Comparison of ENCODE assay signal across 10 cellular contexts in genomic region chr9:130072515-130073235, GRCh38. TPM values are rescaled to one million over a fixed set of nuclear protein-coding genes. Genes with fewer than 3 reads are reported as not detected.
DNase-seq lines count a peak whose midpoint lies in the region; ATAC-seq lines count a peak whose summit lies in the region.
"Had no signal": no experiment of that assay in that cellular context is flagged by ENCODE, and none has a peak within 500 bp of the region (broad histone marks: within the 10 kb centered on the region; RNA-seq: fewer than 3 reads in every experiment).

No MANE protein-coding gene starts in this region.

- peak overlapping the region; percentile 33 for H3K27ac Mint-ChIP-seq in stimulated activated naive B cell treated with anti-CD40 and anti-IgM and Interleukin-4, amounts not matched to agents 10 μg/mL and 1 μg/mL and 100 μg/mL, for 72 hours
- H3K27ac Mint-ChIP-seq in immature natural killer cell, result peak overlapping the region in 3 of 6 donors; percentile 15 to 70 (median 67)

- peaks cover 23% of the 10 kb centered on the region for H3K4me1 Mint-ChIP-seq in activated T-cell treated with anti-CD3 and anti-CD28 coated beads, Interleukin-2, amount 50 U/mL, for 4 hours (ENCODE audit: low read depth)
- peaks cover 17 to 36% of the 10 kb centered on the region in 2 donors for H3K4me1 Mint-ChIP-seq in stimulated activated naive B cell treated with anti-CD40 and anti-IgM and Interleukin-4, amounts not matched to agents 10 μg/mL and 1 μg/mL and 100 μg/mL, for 72 hours
- peaks cover 12 to 38% of the 10 kb centered on the region in 2 donors for H3K4me1 Mint-ChIP-seq in immature natural killer cell

- H3K9me3 Mint-ChIP-seq in activated T-cell treated with anti-CD3 and anti-CD28 coated beads, Interleukin-2, amount 50 U/mL, for 4 hours, result no peaks in the 10 kb centered on the region
- H3K9me3 Mint-ChIP-seq in stimulated activated naive B cell treated with anti-CD40 and anti-IgM and Interleukin-4, amounts not matched to agents 10 μg/mL and 1 μg/mL and 100 μg/mL, for 72 hours, result no peaks in the 10 kb centered on the region
- no peaks in the 10 kb centered on the region for H3K9me3 Mint-ChIP-seq in immature natural killer cell

- H3K27me3 Mint-ChIP-seq in activated T-cell treated with anti-CD3 and anti-CD28 coated beads, Interleukin-2, amount 50 U/mL, for 4 hours (ENCODE audit: low read depth), result no peaks in the 10 kb centered on the region
- no peaks in the 10 kb centered on the region for H3K27me3 Mint-ChIP-seq in stimulated activated naive B cell treated with anti-CD40 and anti-IgM and Interleukin-4, amounts not matched to agents 10 μg/mL and 1 μg/mL and 100 μg/mL, for 72 hours
- H3K27me3 Mint-ChIP-seq in immature natural killer cell (ENCODE audit: low read depth in 3 of 3), result no peaks in the 10 kb centered on the region

- peak; percentile 46 to 66 for ATAC-seq in activated T-cell treated with anti-CD3 and anti-CD28 coated beads, Interleukin-2, amount 50 U/mL, for 4 hours
- ATAC-seq in stimulated activated naive B cell treated with anti-CD40 and anti-IgM and Interleukin-4, amounts not matched to agents 10 μg/mL and 1 μg/mL and 100 μg/mL, for 72 hours (replicated peaks), result peak in 1 of 2 donors; percentile 78
- ATAC-seq in HG03354 (IDR thresholded peaks at IDR 0.05; ENCODE audit: poor library complexity, severe bottlenecking, unreplicated experiment), result no peak
- ATAC-seq in GM21381 (IDR thresholded peaks at IDR 0.05; ENCODE audit: unreplicated experiment), result no peak

- H3K4me3 Mint-ChIP-seq in activated T-cell treated with anti-CD3 and anti-CD28 coated beads, Interleukin-2, amount 50 U/mL, for 4 hours, result no peak overlapping the region
- H3K4me3 Mint-ChIP-seq in stimulated activated naive B cell treated with anti-CD40 and anti-IgM and Interleukin-4, amounts not matched to agents 10 μg/mL and 1 μg/mL and 100 μg/mL, for 72 hours, result no peak overlapping the region
- H3K4me3 Mint-ChIP-seq in immature natural killer cell, result no peak overlapping the region

- no peak for DNase-seq in activated T-cell treated with anti-CD3 and anti-CD28 coated beads, Interleukin-2, amount 50 U/mL, for 4 hours
- DNase-seq in activated T-cell treated with anti-CD3 and anti-CD28 coated beads for 4 hours (no peak), glomerular visceral epithelial cell (ENCODE audit: extremely low spot score) (peak; percentile 79), immature natural killer cell (no peak)
- peak; percentile 29 to 30 for DNase-seq in activated T-cell treated with anti-CD3 and anti-CD28 coated beads, Interleukin-2, amount 50 U/mL, for 48 hours
- DNase-seq in stimulated activated naive B cell treated with anti-CD40 and anti-IgM and Interleukin-4, amounts not matched to agents 10 μg/mL and 1 μg/mL and 100 μg/mL, for 72 hours, result no peak
- DNase-seq: aorta, NCI-H2081 treated with DMSO at 0.1 percent for 48 hours had no signal

- peaks cover 12% of the 10 kb centered on the region for H3K36me3 Mint-ChIP-seq in activated T-cell treated with anti-CD3 and anti-CD28 coated beads, Interleukin-2, amount 50 U/mL, for 4 hours (ENCODE audit: insufficient read depth)
- peaks cover 9 to 23% of the 10 kb centered on the region in 2 donors for H3K36me3 Mint-ChIP-seq in stimulated activated naive B cell treated with anti-CD40 and anti-IgM and Interleukin-4, amounts not matched to agents 10 μg/mL and 1 μg/mL and 100 μg/mL, for 72 hours
- peaks cover 5 to 8% (median 8%) of the 10 kb centered on the region in 3 donors for H3K36me3 Mint-ChIP-seq in immature natural killer cell

RNA-seq across cellular contexts. Expression of gene GPR107, which starts 19.0 kb away (rescaled TPM):
- total RNA-seq in activated T-cell treated with anti-CD3 and anti-CD28 coated beads, Interleukin-2, amount 50 U/mL, for 4 hours, result 10 to 100 TPM; 15.9 to 21.7 (median 17.9) TPM
- 1 to 10 TPM; 3.4 to 9.5 (median 5.9) TPM for polyA plus RNA-seq in immature natural killer cell

RNA-seq across cellular contexts. Expression of gene FNBP1, which starts 29.7 kb away (rescaled TPM):
- total RNA-seq in activated T-cell treated with anti-CD3 and anti-CD28 coated beads, Interleukin-2, amount 50 U/mL, for 4 hours, result 100 to 1,000 TPM; 156 to 174 (median 163) TPM
- polyA plus RNA-seq in immature natural killer cell, result 100 to 1,000 TPM; 113 to 136 (median 135) TPM

Comparison
In these comparisons a context has a peak if more than half of its experiments do, and no peak if none do; other contexts are left out.
1. DNase-seq: peak in activated T-cell treated with anti-CD3 and anti-CD28 coated beads, Interleukin-2, amount 50 U/mL, for 48 hours (2 of 2) and glomerular visceral epithelial cell (single experiment); none in activated T-cell treated with anti-CD3 and anti-CD28 coated beads, Interleukin-2, amount 50 U/mL, for 4 hours (single experiment), activated T-cell treated with anti-CD3 and anti-CD28 coated beads for 4 hours (single experiment), stimulated activated naive B cell treated with anti-CD40 and anti-IgM and Interleukin-4, amounts not matched to agents 10 μg/mL and 1 μg/mL and 100 μg/mL, for 72 hours (single experiment) and immature natural killer cell (0 of 3).
2. ATAC-seq: peak in activated T-cell treated with anti-CD3 and anti-CD28 coated beads, Interleukin-2, amount 50 U/mL, for 4 hours (2 of 2); none in HG03354 (single experiment) and GM21381 (single experiment).